ENCODE assay signal across 11 cellular contexts in the genomic region with DNA sequence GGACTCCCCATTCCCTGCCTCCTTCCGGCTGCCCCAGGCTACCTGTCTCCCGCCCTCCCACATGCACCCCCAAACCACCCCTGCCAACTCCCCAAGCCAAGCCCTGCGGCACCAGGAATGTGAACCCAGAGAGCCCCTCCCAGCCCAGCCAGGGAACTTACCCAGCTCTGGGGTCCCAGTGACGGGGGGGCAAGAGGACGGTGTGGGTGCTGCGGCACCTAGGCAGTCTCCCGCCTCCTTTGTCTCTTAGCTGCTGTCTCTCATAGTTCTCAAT. TPM values are rescaled to one million over a fixed set of nuclear protein-coding genes. Genes with fewer than 3 reads are reported as not detected.
DNase-seq lines count a peak whose midpoint lies in the region; ATAC-seq and TF ChIP-seq lines count a peak whose summit lies in the region.
"Had no signal": no experiment of that assay in that cellular context is flagged by ENCODE, and none has a peak within 500 bp of the region (broad histone marks: within the 10 kb centered on the region; RNA-seq: fewer than 3 reads in every experiment).

No MANE protein-coding gene starts in this region.

- peak overlapping the region; percentile 86 for H3K4me3 Mint-ChIP-seq in osteocyte (ENCODE audit: unreplicated experiment)
- H3K4me3 Mint-ChIP-seq: activated T-helper 1 cell treated with anti-CD3 and anti-CD28 coated beads, Interleukin-12 subunit alpha, Interleukin-12 subunit beta, Interleukin-2, Interleukin-4 antibody, amounts not matched to agents 30 ng/mL and 10 ng/mL and 1 ng/mL, durations not matched to agents 14 hours and 24 hours and 36 hours had no signal

- H3K79me2 ChIP-seq in fibroblast of lung (ENCODE audit: control insufficient read depth, insufficient read depth, low read length): peaks cover 25% of the 10 kb centered on the region

- no peaks in the 10 kb centered on the region for H3K27me3 Mint-ChIP-seq in osteocyte (ENCODE audit: unreplicated experiment)

- H3K4me1 ChIP-seq in fibroblast of lung (ENCODE audit: control insufficient read depth, extremely low read depth, insufficient read depth, low read length): peaks cover 7% of the 10 kb centered on the region

- H3K36me3 ChIP-seq in fibroblast of lung (ENCODE audit: control insufficient read depth, insufficient read depth, low read length): peaks cover 10% of the 10 kb centered on the region

- peaks cover 9% of the 10 kb centered on the region for H3K36me3 Mint-ChIP-seq in osteocyte (ENCODE audit: unreplicated experiment)

- POLR2A ChIA-PET in AG04450 (lab: Yijun Ruan, JAX) (interaction anchor here (0.7 to 1.2 kb wide), 2 partner anchors 96 to 187 kb away, joined by 4 to 6 read pairs; no protein-coding TSS in a partner anchor), RWPE1 (lab: Yijun Ruan, JAX; ENCODE audit: low non-redundant PET) (interaction anchor here (0.6 kb wide), 1 partner anchor 11 kb away, joined by 3 read pairs; no protein-coding TSS in a partner anchor)

- peak overlapping the region; percentile 60 for H3K9ac ChIP-seq in fibroblast of lung (ENCODE audit: insufficient read depth, low read length)

- H3K27ac ChIP-seq in AG04450 (ENCODE audit: low read depth, low read length): peak overlapping the region; percentile 73
- peak overlapping the region; percentile 98 for H3K27ac ChIP-seq in RWPE1
- peak overlapping the region; percentile 86 for H3K27ac ChIP-seq in fibroblast of lung (ENCODE audit: insufficient read depth, low read length)

- peaks cover 4% of the 10 kb centered on the region; the same call in 1 of the 2 replicates for H3K9me3 ChIP-seq in AG04450 (ENCODE audit: control insufficient read depth, insufficient read depth, low read length)
- H3K9me3 ChIP-seq in fibroblast of lung (ENCODE audit: control insufficient read depth, insufficient read depth, low read depth, low read length): no peaks in the 10 kb centered on the region

- H3K27me3 ChIP-seq in AG04450 (ENCODE audit: control insufficient read depth, insufficient read depth, low read length) (no peaks in the 10 kb centered on the region), fibroblast of lung (ENCODE audit: control insufficient read depth, insufficient read depth, low read length) (no peaks in the 10 kb centered on the region)

- TF ChIP-seq CTCF in AG04450 (IDR thresholded peaks at IDR 0.05; ENCODE audit: low read depth, low read length) (no peak), RWPE1 (conservative IDR thresholded peaks at IDR 0.05; ENCODE audit: low read depth) (no peak), fibroblast of lung (conservative IDR thresholded peaks at IDR 0.05 in 1 of 2, IDR thresholded peaks at IDR 0.05 in 1 of 2; ENCODE audit: low read depth in 1 of 2, low read length in 2 of 2) (no peak), osteocyte (IDR thresholded peaks at IDR 0.05) (no peak)

- H3K4me3 ChIP-seq in AG04450 (ENCODE audit: low read depth, low read length) (peak overlapping the region; percentile 75), fibroblast of lung (replicated peaks in 1 of 4; ENCODE audit: control extremely low read depth in 1 of 4, insufficient read depth in 1 of 4, low read depth in 3 of 4, low read length in 4 of 4) (peak overlapping the region; percentile 64 to 77 (median 68))

- H3K9me3 Mint-ChIP-seq in osteocyte (ENCODE audit: unreplicated experiment): no peaks in the 10 kb centered on the region
- H3K9me3 Mint-ChIP-seq: activated T-helper 1 cell treated with anti-CD3 and anti-CD28 coated beads, Interleukin-12 subunit alpha, Interleukin-12 subunit beta, Interleukin-2, Interleukin-4 antibody, amounts not matched to agents 30 ng/mL and 10 ng/mL and 1 ng/mL, durations not matched to agents 14 hours and 24 hours and 36 hours had no signal

- CTCF ChIA-PET in AG04450 (lab: Charles Lee) (interaction anchor here (0.9 to 1.4 kb wide), 2 partner anchors 26 to 103 kb away, joined by 3 to 4 read pairs; no protein-coding TSS in a partner anchor), RWPE1 (lab: Yijun Ruan, JAX) (no interaction called here)

- H3K27ac Mint-ChIP-seq in osteocyte (ENCODE audit: unreplicated experiment): peak overlapping the region; percentile 98
- H3K27ac Mint-ChIP-seq: activated T-helper 1 cell treated with anti-CD3 and anti-CD28 coated beads, Interleukin-12 subunit alpha, Interleukin-12 subunit beta, Interleukin-2, Interleukin-4 antibody, amounts not matched to agents 30 ng/mL and 10 ng/mL and 1 ng/mL, durations not matched to agents 14 hours and 24 hours and 36 hours had no signal

- no peaks in the 10 kb centered on the region for H4K20me1 ChIP-seq in fibroblast of lung (ENCODE audit: control insufficient read depth, extremely low read depth, insufficient read depth, low read length)

- H2AFZ ChIP-seq in fibroblast of lung (ENCODE audit: low read length): peak overlapping the region; percentile 67

- peak overlapping the region; percentile 94 for H3K4me2 ChIP-seq in fibroblast of lung (ENCODE audit: extremely low read depth, insufficient read depth, low read length)

- peaks cover 28% of the 10 kb centered on the region for H3K4me1 Mint-ChIP-seq in osteocyte (ENCODE audit: unreplicated experiment)

- DNase-seq in AG04450 (ENCODE audit: low read depth, low spot score) (no peak), RWPE1 (ENCODE audit: low spot score) (no peak), fibroblast of lung (ENCODE audit: low read depth in 2 of 2) (no peak), osteocyte (ENCODE audit: extremely low spot score, unreplicated experiment) (no peak), epidermal melanocyte (ENCODE audit: insufficient read length, low spot score) (no peak)
- DNase-seq: hippocampal formation, T-helper 1 cell had no signal

- ATAC-seq in GM19035 (IDR thresholded peaks at IDR 0.05; ENCODE audit: unreplicated experiment) (no peak), GM18870 (IDR thresholded peaks at IDR 0.05; ENCODE audit: unreplicated experiment) (no peak), GM21447 (IDR thresholded peaks at IDR 0.05; ENCODE audit: unreplicated experiment) (no peak)

RNA-seq across cellular contexts. Expression of a gene that starts 0.6 kb away (rescaled TPM):
- polyA plus RNA-seq in AG04450 (2011; rRNA removed) (7.1 and 11.9 TPM in 2 replicates), fibroblast of lung (6.6 and 11.1 TPM in 2 replicates)
- polyA minus RNA-seq in AG04450 (2011; rRNA and poly(A)+ RNA removed): 7.3 and 10.1 TPM in 2 replicates
- total RNA-seq in fibroblast of lung (18.7 and 20.0 TPM in 2 replicates), osteocyte (31.0 and 40.0 TPM in 2 replicates)
- polyA plus RNA-seq in fibroblast of lung (2012): 33.4 and 58.7 TPM in 2 replicates
- polyA minus RNA-seq in fibroblast of lung (ENCODE audit: low replicate concordance): 18.3 and 27.2 TPM in 2 replicates

RNA-seq across cellular contexts. Expression of a gene that starts 4.4 kb away (rescaled TPM):
- 36.5 and 37.2 TPM in 2 replicates for polyA plus RNA-seq in AG04450 (2011; rRNA removed)
- polyA minus RNA-seq in AG04450 (2011; rRNA and poly(A)+ RNA removed): 20.5 and 22.8 TPM in 2 replicates
- total RNA-seq in fibroblast of lung: 87.3 and 166 TPM in 2 replicates
- 46.3 and 116 TPM in 2 replicates for polyA plus RNA-seq in fibroblast of lung
- polyA plus RNA-seq in fibroblast of lung (2012): 53.8 and 120 TPM in 2 replicates
- 19.5 and 31.9 TPM in 2 replicates for polyA minus RNA-seq in fibroblast of lung (ENCODE audit: low replicate concordance)
- 96.5 and 118 TPM in 2 replicates for total RNA-seq in osteocyte

RNA-seq across cellular contexts. Expression of a gene that starts 30.7 kb away (rescaled TPM):
- 0.20 and 0.25 TPM in 2 replicates for polyA plus RNA-seq in AG04450 (2011; rRNA removed)
- polyA minus RNA-seq in AG04450 (2011; rRNA and poly(A)+ RNA removed): 0.18 and 0.26 TPM in 2 replicates
- total RNA-seq in fibroblast of lung: 0.51 and 0.83 TPM in 2 replicates
- polyA plus RNA-seq in fibroblast of lung: 0.10 and 0.28 TPM in 2 replicates
- 0.19 and 0.24 TPM in 2 replicates for polyA plus RNA-seq in fibroblast of lung (2012)
- polyA minus RNA-seq in fibroblast of lung (ENCODE audit: low replicate concordance): 0.63 TPM in 1 of 2 replicates, not detected in the other
- total RNA-seq in osteocyte: not detected in 2 replicates
- total RNA-seq: activated T-helper 1 cell treated with anti-CD3 and anti-CD28 coated beads, Interleukin-12 subunit alpha, Interleukin-12 subunit beta, Interleukin-2, Interleukin-4 antibody, amounts not matched to agents 30 ng/mL and 10 ng/mL and 1 ng/mL, durations not matched to agents 14 hours and 24 hours and 36 hours had no signal

RNA-seq across cellular contexts. Expression of a gene that starts 31.6 kb away (rescaled TPM):
- polyA plus RNA-seq in AG04450 (2011; rRNA removed) (2.3 and 3.6 TPM in 2 replicates), fibroblast of lung (2.7 and 4.5 TPM in 2 replicates)
- 1.1 and 1.7 TPM in 2 replicates for polyA minus RNA-seq in AG04450 (2011; rRNA and poly(A)+ RNA removed)
- total RNA-seq in fibroblast of lung (7.7 and 11.1 TPM in 2 replicates), osteocyte (23.9 and 29.1 TPM in 2 replicates)
- 3.8 and 7.8 TPM in 2 replicates for polyA plus RNA-seq in fibroblast of lung (2012)
- 2.1 and 2.2 TPM in 2 replicates for polyA minus RNA-seq in fibroblast of lung (ENCODE audit: low replicate concordance)

RNA-seq across cellular contexts. Expression of a gene that starts 32.3 kb away (rescaled TPM):
- 123 and 130 TPM in 2 replicates for polyA plus RNA-seq in AG04450 (2011; rRNA removed)
- polyA minus RNA-seq in AG04450 (2011; rRNA and poly(A)+ RNA removed): 40.7 and 56.0 TPM in 2 replicates
- 130 and 137 TPM in 2 replicates for total RNA-seq in fibroblast of lung
- 101 and 129 TPM in 2 replicates for polyA plus RNA-seq in fibroblast of lung
- 179 and 237 TPM in 2 replicates for polyA plus RNA-seq in fibroblast of lung (2012)
- polyA minus RNA-seq in fibroblast of lung (ENCODE audit: low replicate concordance): 127 and 321 TPM in 2 replicates
- 260 and 264 TPM in 2 replicates for total RNA-seq in osteocyte
